Comparison of ENCODE assay signal across 8 cellular contexts in the genomic region with DNA sequence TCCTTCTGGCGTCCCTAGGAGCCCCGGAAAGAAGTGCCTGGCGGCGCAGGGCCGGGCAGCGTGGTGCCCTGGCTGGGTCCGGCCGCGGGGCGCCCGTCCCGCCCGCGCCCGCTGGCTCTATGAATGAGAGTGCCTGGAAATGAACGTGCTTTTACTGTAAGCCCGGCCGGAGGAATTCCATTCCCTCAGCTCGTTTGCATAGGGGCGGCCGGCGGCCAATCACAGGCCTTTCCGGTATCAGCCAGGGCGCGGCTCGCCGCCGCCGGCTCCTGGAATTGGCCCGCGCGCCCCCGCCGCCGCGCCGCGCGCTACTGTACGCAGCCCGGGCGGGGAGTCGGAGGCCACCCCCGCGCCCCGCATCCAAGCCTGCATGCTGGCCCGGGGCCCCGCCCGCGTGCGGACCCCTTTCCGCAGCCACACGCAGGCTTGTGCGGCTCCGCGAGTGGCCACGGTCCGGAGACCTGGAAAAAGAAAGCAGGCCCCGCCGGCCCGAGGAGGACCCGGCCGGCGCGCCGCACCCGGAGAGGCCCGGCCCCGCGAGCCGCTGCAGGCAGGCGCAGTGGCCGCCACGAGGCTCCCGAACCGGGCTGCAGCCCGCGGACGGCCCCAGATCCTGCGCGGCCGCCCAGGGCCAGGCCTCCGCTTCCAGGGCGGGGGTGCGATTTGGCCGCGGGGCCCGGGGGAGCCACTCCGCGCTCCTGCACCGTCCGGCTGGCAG.
DNase-seq lines count a peak whose midpoint lies in the region; ATAC-seq and TF ChIP-seq lines count a peak whose summit lies in the region.

No MANE protein-coding gene starts in this region.

- CTCF ChIA-PET in CD4-positive, alpha-beta T cell (lab: Charles Lee): interaction anchor here (0.9 to 3.2 kb wide), 16 partner anchors 40 to 512 kb away, joined by 3 to 25 read pairs (median 8); partner anchors contain the start of gene RUNX1
- CTCF ChIA-PET in activated CD8-positive, alpha-beta T cell treated with anti-CD3 and anti-CD28 coated beads, Interleukin-2, amount 10 ng/mL, durations not matched to agents 7 days and 5 days (lab: Charles Lee): interaction anchor here (0.9 to 8.9 kb wide), 23 partner anchors 9 to 951 kb away, joined by 3 to 106 read pairs (median 5); partner anchors contain the start of gene RUNX1

- peak; percentile 30 for ATAC-seq in CD4-positive, alpha-beta T cell (ENCODE audit: poor library complexity)
- ATAC-seq in GM19467 (IDR thresholded peaks at IDR 0.05; ENCODE audit: unreplicated experiment): peak; percentile 55
- ATAC-seq in activated CD8-positive, alpha-beta T cell treated with anti-CD3 and anti-CD28 coated beads, Interleukin-2, amount 10 ng/mL, durations not matched to agents 7 days and 5 days: peak; percentile 64
- peak; percentile 42 for ATAC-seq in effector memory CD8-positive, alpha-beta T cell (replicated peaks)

- no peaks in the 10 kb centered on the region for H3K79me2 ChIP-seq in mesendoderm (ENCODE audit: control insufficient read depth, insufficient read depth, low read length)

- H2AK5ac ChIP-seq in mesendoderm (ENCODE audit: low read length): no peak overlapping the region

- no peaks in the 10 kb centered on the region for H3K9me3 Mint-ChIP-seq in CD4-positive, alpha-beta T cell
- no peaks in the 10 kb centered on the region for H3K9me3 Mint-ChIP-seq in activated CD8-positive, alpha-beta T cell treated with anti-CD3 and anti-CD28 coated beads, Interleukin-2, amount 10 ng/mL, durations not matched to agents 7 days and 5 days (ENCODE audit: insufficient read depth)
- no peaks in the 10 kb centered on the region for H3K9me3 Mint-ChIP-seq in effector memory CD8-positive, alpha-beta T cell

- no peaks in the 10 kb centered on the region for H3K79me1 ChIP-seq in mesendoderm (ENCODE audit: low read length)

- peak; percentile 39 to 73 (median 59) for DNase-seq in CD4-positive, alpha-beta T cell
- DNase-seq in HPDE6-E6E7 (ENCODE audit: extremely low spot score) (peak; percentile 69), NCI-H82 treated with DMSO at 0.1 percent for 48 hours (lab: John Stamatoyannopoulos, UW; ENCODE audit: unreplicated experiment) (peak; percentile 81), mesendoderm (peak; percentile 97)
- peak; percentile 78 for DNase-seq in activated CD8-positive, alpha-beta T cell treated with anti-CD3 and anti-CD28 coated beads, Interleukin-2, amount 10 ng/mL, durations not matched to agents 7 days and 5 days
- DNase-seq in effector memory CD8-positive, alpha-beta T cell: peak; percentile 57 to 67 (median 59)
- peak; percentile 72 for DNase-seq in stimulated activated CD8-positive, alpha-beta memory T cell treated with anti-CD3 and anti-CD28 coated beads, Interleukin-12 subunit alpha, Interleukin-12 subunit beta, amount 100 ng/mL, for 4 hours (ENCODE audit: low read depth)

- no CpG with 5 or more reads among the region's 92 CpGs for WGBS in mesendoderm (ENCODE audit: extremely low coverage, insufficient coverage, low lambda C conversion rate)

- POLR2A ChIA-PET in CD4-positive, alpha-beta T cell (lab: Charles Lee): interaction anchor here (0.7 to 7.9 kb wide), 27 partner anchors 9 to 511 kb away, joined by 3 to 115 read pairs (median 5); partner anchors contain the start of gene RUNX1
- POLR2A ChIA-PET in activated CD8-positive, alpha-beta T cell treated with anti-CD3 and anti-CD28 coated beads, Interleukin-2, amount 10 ng/mL, durations not matched to agents 7 days and 5 days (lab: Charles Lee): interaction anchor here (0.9 to 2.4 kb wide), 8 partner anchors 48 to 338 kb away, joined by 4 to 24 read pairs (median 6); no protein-coding TSS in a partner anchor

- peak overlapping the region; percentile 91 for H3K56ac ChIP-seq in mesendoderm (ENCODE audit: low read length)

- no peaks in the 10 kb centered on the region for H3K27me3 Mint-ChIP-seq in CD4-positive, alpha-beta T cell
- peaks cover 6% of the 10 kb centered on the region for H3K27me3 Mint-ChIP-seq in activated CD8-positive, alpha-beta T cell treated with anti-CD3 and anti-CD28 coated beads, Interleukin-2, amount 10 ng/mL, durations not matched to agents 7 days and 5 days (ENCODE audit: low read depth)
- H3K27me3 Mint-ChIP-seq in effector memory CD8-positive, alpha-beta T cell: no peaks in the 10 kb centered on the region

- no peaks in the 10 kb centered on the region for H3K36me3 ChIP-seq in mesendoderm (ENCODE audit: control insufficient read depth, insufficient read depth, low read length)

- H2BK5ac ChIP-seq in mesendoderm (ENCODE audit: low read length): no peak overlapping the region

- H3K4me2 ChIP-seq in mesendoderm (ENCODE audit: low read length): peak overlapping the region; percentile 78

- H3K4me1 Mint-ChIP-seq in CD4-positive, alpha-beta T cell (ENCODE audit: low read depth): peaks cover 66% of the 10 kb centered on the region
- H3K4me1 Mint-ChIP-seq in activated CD8-positive, alpha-beta T cell treated with anti-CD3 and anti-CD28 coated beads, Interleukin-2, amount 10 ng/mL, durations not matched to agents 7 days and 5 days (ENCODE audit: low read depth): peaks cover 45% of the 10 kb centered on the region
- peaks cover 20 to 27% of the 10 kb centered on the region in 2 donors for H3K4me1 Mint-ChIP-seq in effector memory CD8-positive, alpha-beta T cell (ENCODE audit: low read depth in 2 of 2)

- H3K4ac ChIP-seq in mesendoderm (ENCODE audit: low read depth, low read length): peak overlapping the region; percentile 56

- H3K18ac ChIP-seq in mesendoderm (ENCODE audit: low read length): peak overlapping the region; percentile 83

- no peak overlapping the region for H2BK15ac ChIP-seq in mesendoderm (replicated peaks; ENCODE audit: low read depth)

- H3K27ac Mint-ChIP-seq in CD4-positive, alpha-beta T cell: peak overlapping the region; percentile 96
- peak overlapping the region; percentile 92 for H3K27ac Mint-ChIP-seq in activated CD8-positive, alpha-beta T cell treated with anti-CD3 and anti-CD28 coated beads, Interleukin-2, amount 10 ng/mL, durations not matched to agents 7 days and 5 days
- H3K27ac Mint-ChIP-seq in effector memory CD8-positive, alpha-beta T cell: peak overlapping the region; percentile 99

- peak overlapping the region; percentile 93 for H3K4me3 Mint-ChIP-seq in CD4-positive, alpha-beta T cell
- H3K4me3 Mint-ChIP-seq in activated CD8-positive, alpha-beta T cell treated with anti-CD3 and anti-CD28 coated beads, Interleukin-2, amount 10 ng/mL, durations not matched to agents 7 days and 5 days: peak overlapping the region; percentile 86
- H3K4me3 Mint-ChIP-seq in effector memory CD8-positive, alpha-beta T cell: peak overlapping the region; percentile 99 to 100

- H3K36me3 Mint-ChIP-seq in CD4-positive, alpha-beta T cell (ENCODE audit: low read depth): peaks cover 23% of the 10 kb centered on the region
- no peaks in the 10 kb centered on the region for H3K36me3 Mint-ChIP-seq in activated CD8-positive, alpha-beta T cell treated with anti-CD3 and anti-CD28 coated beads, Interleukin-2, amount 10 ng/mL, durations not matched to agents 7 days and 5 days (ENCODE audit: low read depth)
- H3K36me3 Mint-ChIP-seq in effector memory CD8-positive, alpha-beta T cell (ENCODE audit: insufficient read depth): peaks cover 49% of the 10 kb centered on the region

- H3K27ac ChIP-seq in CD4-positive, alpha-beta T cell (ENCODE audit: low read depth, low read length): peak overlapping the region; percentile 79
- H3K27ac ChIP-seq in mesendoderm (ENCODE audit: low read depth, low read length): peak overlapping the region; percentile 83

- no peaks in the 10 kb centered on the region for H3K27me3 ChIP-seq in CD4-positive, alpha-beta T cell (ENCODE audit: control insufficient read depth, insufficient read depth, low read length)
- peaks cover 19% of the 10 kb centered on the region for H3K27me3 ChIP-seq in mesendoderm (ENCODE audit: insufficient read depth, low read length, poor library complexity)

- peaks cover 2% of the 10 kb centered on the region for H3K4me1 ChIP-seq in mesendoderm (ENCODE audit: control insufficient read depth, low read depth, low read length)

- no peak overlapping the region for H4K5ac ChIP-seq in mesendoderm (ENCODE audit: low read length)

- H3K4me3 ChIP-seq in mesendoderm (ENCODE audit: low read length): peak overlapping the region; percentile 57

- intact Hi-C loops in CD4-positive, alpha-beta T cell (cut with DNase I, micrococcal nuclease): loop anchor here (1.0 to 10.0 kb wide), 8 partner anchors 46 to 726 kb away; no protein-coding TSS in a partner anchor

- TF ChIP-seq CTCF in CD4-positive, alpha-beta T cell (IDR thresholded peaks at IDR 0.05): peak; percentile 3

- H4K8ac ChIP-seq in mesendoderm (ENCODE audit: low read depth, low read length): no peak overlapping the region

- H3K23ac ChIP-seq in mesendoderm (ENCODE audit: low read length): no peak overlapping the region

- no peak overlapping the region for H2BK120ac ChIP-seq in mesendoderm (ENCODE audit: low read depth, low read length)

- peak overlapping the region; percentile 88 for H3K9ac ChIP-seq in mesendoderm (ENCODE audit: low read length)

- H3K9me3 ChIP-seq in CD4-positive, alpha-beta T cell (ENCODE audit: control insufficient read depth, low read length): no peaks in the 10 kb centered on the region

Comparison
In these comparisons a context has a peak if more than half of its experiments do, and no peak if none do; other contexts are left out.
1. Peak in every context shown above with its lines: DNase-seq, ATAC-seq, H3K4me3 ChIP-seq and H3K27ac ChIP-seq.